In the genomic region with DNA sequence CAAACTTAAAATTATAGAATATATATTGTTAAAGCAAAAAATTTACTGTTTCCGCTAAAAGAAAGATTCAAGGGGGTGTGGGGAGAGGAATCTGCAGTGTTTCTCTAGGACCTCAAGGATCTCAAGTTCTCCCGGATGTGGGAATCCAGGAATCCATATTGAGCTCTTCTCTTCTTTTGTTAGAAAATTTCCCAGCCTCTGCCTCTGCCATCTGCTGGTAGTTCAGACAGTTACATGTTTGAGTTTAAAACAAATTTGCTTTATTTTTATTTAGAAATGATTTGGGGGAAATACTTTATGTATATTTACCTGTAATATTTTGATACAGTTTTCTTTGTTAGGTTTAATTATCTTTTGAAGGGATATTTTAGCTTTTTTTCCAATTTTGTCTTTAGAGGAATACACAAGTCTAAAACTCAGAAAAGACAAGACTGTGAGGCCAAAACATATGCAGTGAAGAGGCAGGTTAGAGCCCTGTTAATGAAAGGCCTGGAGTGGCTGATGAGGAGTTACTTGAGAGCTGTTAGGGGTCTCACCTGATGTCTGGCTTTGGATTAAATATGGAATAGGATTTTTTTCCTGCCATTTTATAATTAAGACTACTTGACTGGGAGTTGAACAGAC, we compare ENCODE assay signal across 8 cellular contexts.
DNase-seq lines count a peak whose midpoint lies in the region; ATAC-seq and TF ChIP-seq lines count a peak whose summit lies in the region.

No MANE protein-coding gene starts in this region.

- no peaks in the 10 kb centered on the region for H3K4me1 Mint-ChIP-seq in activated CD4-positive, alpha-beta memory T cell treated with anti-CD3 and anti-CD28 coated beads, Interleukin-2, amount 10 ng/mL, durations not matched to agents 7 days and 5 days
- H3K4me1 Mint-ChIP-seq in stimulated activated naive B cell treated with anti-CD40 and anti-IgM and Interleukin-4, amounts not matched to agents 10 μg/mL and 1 μg/mL and 100 μg/mL, for 72 hours: peaks cover 24 to 25% of the 10 kb centered on the region in 2 donors

- peaks cover 4% of the 10 kb centered on the region for H3K36me3 Mint-ChIP-seq in activated CD4-positive, alpha-beta memory T cell treated with anti-CD3 and anti-CD28 coated beads, Interleukin-2, amount 10 ng/mL, durations not matched to agents 7 days and 5 days (ENCODE audit: low read depth)
- H3K36me3 Mint-ChIP-seq in stimulated activated naive B cell treated with anti-CD40 and anti-IgM and Interleukin-4, amounts not matched to agents 10 μg/mL and 1 μg/mL and 100 μg/mL, for 72 hours: peaks cover 11 to 17% of the 10 kb centered on the region in 2 donors

- H3K27ac Mint-ChIP-seq in activated CD4-positive, alpha-beta memory T cell treated with anti-CD3 and anti-CD28 coated beads, Interleukin-2, amount 10 ng/mL, durations not matched to agents 7 days and 5 days: no peak overlapping the region
- H3K27ac Mint-ChIP-seq in stimulated activated naive B cell treated with anti-CD40 and anti-IgM and Interleukin-4, amounts not matched to agents 10 μg/mL and 1 μg/mL and 100 μg/mL, for 72 hours: no peak overlapping the region

- no peaks in the 10 kb centered on the region for H3K27me3 ChIP-seq in iPS-20b (ENCODE audit: insufficient read depth, low read length)

- peak overlapping the region; percentile 29; the same call in 1 of the 2 replicates for H3K9ac ChIP-seq in iPS-20b (ENCODE audit: low read depth, low read length)

- ATAC-seq in stimulated activated naive B cell treated with anti-CD40 and anti-IgM and Interleukin-4, amounts not matched to agents 10 μg/mL and 1 μg/mL and 100 μg/mL, for 72 hours (replicated peaks): no peak

- H3K36me3 ChIP-seq in iPS-20b (ENCODE audit: insufficient read depth, low read depth, low read length): no peaks in the 10 kb centered on the region

- H3K27me3 Mint-ChIP-seq in activated CD4-positive, alpha-beta memory T cell treated with anti-CD3 and anti-CD28 coated beads, Interleukin-2, amount 10 ng/mL, durations not matched to agents 7 days and 5 days: no peaks in the 10 kb centered on the region
- H3K27me3 Mint-ChIP-seq in stimulated activated naive B cell treated with anti-CD40 and anti-IgM and Interleukin-4, amounts not matched to agents 10 μg/mL and 1 μg/mL and 100 μg/mL, for 72 hours: no peaks in the 10 kb centered on the region

- TF ChIP-seq CTCF in AG10803 (conservative IDR thresholded peaks at IDR 0.05; ENCODE audit: low read length): peak; percentile 74

- DNase-seq in AG10803 (ENCODE audit: low read depth) (peak; percentile 81), HCEC 1CT (peak; percentile 80), SK-N-DZ (ENCODE audit: low spot score) (peak; percentile 38), KBM-7 (no peak), NCI-H2196 treated with DMSO at 0.1 percent for 48 hours (lab: John Stamatoyannopoulos, UW; ENCODE audit: unreplicated experiment) (no peak)
- no peak for DNase-seq in activated CD4-positive, alpha-beta memory T cell treated with anti-CD3 and anti-CD28 coated beads, Interleukin-2, amount 10 ng/mL, durations not matched to agents 7 days and 5 days
- no peak for DNase-seq in stimulated activated naive B cell treated with anti-CD40 and anti-IgM and Interleukin-4, amounts not matched to agents 10 μg/mL and 1 μg/mL and 100 μg/mL, for 72 hours

- no peak overlapping the region for H3K27ac ChIP-seq in iPS-20b (ENCODE audit: low read length)

- H3K9me3 Mint-ChIP-seq in activated CD4-positive, alpha-beta memory T cell treated with anti-CD3 and anti-CD28 coated beads, Interleukin-2, amount 10 ng/mL, durations not matched to agents 7 days and 5 days: no peaks in the 10 kb centered on the region
- no peaks in the 10 kb centered on the region for H3K9me3 Mint-ChIP-seq in stimulated activated naive B cell treated with anti-CD40 and anti-IgM and Interleukin-4, amounts not matched to agents 10 μg/mL and 1 μg/mL and 100 μg/mL, for 72 hours

- H3K4me3 ChIP-seq in AG10803 (ENCODE audit: low read length): no peak overlapping the region
- H3K4me3 ChIP-seq in iPS-20b (ENCODE audit: low read length): no peak overlapping the region

- POLR2A ChIA-PET in activated CD4-positive, alpha-beta memory T cell treated with anti-CD3 and anti-CD28 coated beads, Interleukin-2, amount 10 ng/mL, durations not matched to agents 7 days and 5 days (lab: Charles Lee): interaction anchor here (0.6 to 1.7 kb wide), 3 partner anchors 8 to 21 kb away, joined by 3 to 5 read pairs (median 4); no protein-coding TSS in a partner anchor

- no peak overlapping the region for H3K4me3 Mint-ChIP-seq in activated CD4-positive, alpha-beta memory T cell treated with anti-CD3 and anti-CD28 coated beads, Interleukin-2, amount 10 ng/mL, durations not matched to agents 7 days and 5 days
- no peak overlapping the region for H3K4me3 Mint-ChIP-seq in stimulated activated naive B cell treated with anti-CD40 and anti-IgM and Interleukin-4, amounts not matched to agents 10 μg/mL and 1 μg/mL and 100 μg/mL, for 72 hours

- H3K4me1 ChIP-seq in iPS-20b (ENCODE audit: insufficient read depth, low read length): peaks cover 9% of the 10 kb centered on the region; the same call in 1 of the 2 replicates

- in situ Hi-C loops in KBM-7 (cut with MboI; ENCODE audit: low pct_unique_long_range_greater_than_20kb, low sequenced_read_pairs): no loop called here

- H3K9me3 ChIP-seq in iPS-20b (ENCODE audit: insufficient read depth, low read depth, low read length): no peaks in the 10 kb centered on the region

- CTCF ChIA-PET in activated CD4-positive, alpha-beta memory T cell treated with anti-CD3 and anti-CD28 coated beads, Interleukin-2, amount 10 ng/mL, durations not matched to agents 7 days and 5 days (lab: Charles Lee): interaction anchor here (0.6 to 2.9 kb wide), 12 partner anchors 9 to 138 kb away, joined by 3 to 15 read pairs (median 4); no protein-coding TSS in a partner anchor

Comparison
In these comparisons a context has a peak if more than half of its experiments do, and no peak if none do; other contexts are left out.
1. DNase-seq: peak in AG10803 (single experiment), HCEC 1CT (single experiment) and SK-N-DZ (single experiment); none in KBM-7 (single experiment), activated CD4-positive, alpha-beta memory T cell treated with anti-CD3 and anti-CD28 coated beads, Interleukin-2, amount 10 ng/mL, durations not matched to agents 7 days and 5 days (single experiment), stimulated activated naive B cell treated with anti-CD40 and anti-IgM and Interleukin-4, amounts not matched to agents 10 μg/mL and 1 μg/mL and 100 μg/mL, for 72 hours (single experiment) and NCI-H2196 treated with DMSO at 0.1 percent for 48 hours (single experiment).